Comparison of ENCODE assay signal across 8 cellular contexts in the genomic region with DNA sequence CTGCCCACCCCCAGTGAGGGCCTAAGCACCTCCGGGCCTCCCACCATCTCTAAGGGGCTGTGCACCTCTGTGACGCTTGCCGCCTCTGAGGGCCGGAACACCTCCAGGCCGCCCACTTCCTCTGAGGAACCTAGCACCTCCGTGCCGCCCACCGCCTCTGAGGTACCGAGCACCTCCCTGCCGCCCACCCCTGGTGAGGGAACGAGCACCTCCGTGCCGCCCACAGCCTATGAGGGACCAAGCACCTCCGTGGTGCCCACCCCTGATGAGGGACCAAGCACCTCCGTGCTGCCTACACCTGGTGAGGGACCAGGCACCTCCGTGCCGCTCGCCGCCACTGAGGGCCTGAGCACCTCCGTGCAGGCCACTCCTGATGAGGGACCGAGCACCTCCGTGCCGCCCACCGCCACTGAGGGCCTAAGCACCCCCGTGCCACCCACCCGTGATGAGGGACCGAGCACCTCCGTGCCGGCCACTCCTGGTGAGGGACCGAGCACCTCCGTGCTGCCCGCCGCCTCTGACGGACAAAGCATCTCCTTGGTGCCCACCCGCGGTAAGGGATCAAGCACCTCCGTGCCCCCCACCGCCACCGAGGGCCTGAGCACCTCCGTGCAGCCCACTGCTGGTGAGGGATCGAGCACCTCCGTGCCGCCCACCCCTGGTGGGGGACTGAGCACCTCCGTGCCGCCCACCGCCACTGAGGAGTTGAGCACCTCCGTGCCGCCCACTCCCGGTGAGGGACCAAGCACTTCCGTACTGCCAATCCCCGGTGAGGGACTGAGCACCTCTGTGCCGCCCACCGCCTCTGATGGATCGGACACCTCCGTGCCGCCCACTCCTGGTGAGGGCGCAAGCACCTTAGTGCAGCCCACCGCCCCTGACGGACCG. TPM values are rescaled to one million over a fixed set of nuclear protein-coding genes. Genes with fewer than 3 reads are reported as not detected.
DNase-seq lines count a peak whose midpoint lies in the region; ATAC-seq and TF ChIP-seq lines count a peak whose summit lies in the region.

No MANE protein-coding gene starts in this region.

- no peaks in the 10 kb centered on the region for H3K9me1 ChIP-seq in IMR-90 (ENCODE audit: insufficient read depth, low read length)

- ATAC-seq in GM21390 (IDR thresholded peaks at IDR 0.05; ENCODE audit: unreplicated experiment) (peak; percentile 48), IMR-90 (ENCODE audit: low read depth) (peak; percentile 33; the same call in 1 of the 2 replicates)

- 37% methylated on average over 37 of the region's 60 CpGs; no CpG with 5 or more reads in 1 of the 2 experiments for WGBS in IMR-90 (ENCODE audit: extremely low coverage in 2 of 2, insufficient read length in 1 of 2), 2 experiments

- no peak overlapping the region for H3K23ac ChIP-seq in IMR-90 (ENCODE audit: low read depth, low read length)

- H2BK15ac ChIP-seq in IMR-90 (ENCODE audit: low read depth, low read length), result no peak overlapping the region

- H3K27me3 Mint-ChIP-seq in activated T-helper 2 cell treated with anti-CD3 and anti-CD28 coated beads, Interferon-gamma antibody, Interleukin-2, Interleukin-4, amounts not matched to agents 10 μg/mL and 5 μg/mL and 100 μg/mL, durations not matched to agents 14 hours and 24 hours and 36 hours (ENCODE audit: low read depth), result no peaks in the 10 kb centered on the region
- H3K27me3 Mint-ChIP-seq in progenitor cell of endocrine pancreas, result no peaks in the 10 kb centered on the region

- H3K4me3 ChIP-seq in AG10803 (ENCODE audit: low read length) (peak overlapping the region; percentile 77), IMR-90 (ENCODE audit: insufficient read depth, low read depth, low read length) (peak overlapping the region; percentile 90)

- TF ChIP-seq CTCF in AG10803 (conservative IDR thresholded peaks at IDR 0.05; ENCODE audit: low read length) (no peak), IMR-90 (conservative IDR thresholded peaks at IDR 0.05; ENCODE audit: low read depth, low read length) (no peak), progenitor cell of endocrine pancreas (IDR thresholded peaks at IDR 0.05; ENCODE audit: unreplicated experiment) (no peak)

- H3K9me3 ChIP-seq in IMR-90 (ENCODE audit: control insufficient read depth, insufficient read depth, low read length), result no peaks in the 10 kb centered on the region

- 0 out of 4 replicates have a peak overlapping the region, but pooled peaks of 1 of the 2 experiments have one; percentile 50 for H4K8ac ChIP-seq in IMR-90 (ENCODE audit: low read depth in 2 of 2, low read length in 2 of 2)

- no peak overlapping the region for H3K27ac ChIP-seq in IMR-90 (ENCODE audit: insufficient read depth, low read length)

- H3K36me3 Mint-ChIP-seq in activated T-helper 2 cell treated with anti-CD3 and anti-CD28 coated beads, Interferon-gamma antibody, Interleukin-2, Interleukin-4, amounts not matched to agents 10 μg/mL and 5 μg/mL and 100 μg/mL, durations not matched to agents 14 hours and 24 hours and 36 hours (ENCODE audit: low read depth), result no peaks in the 10 kb centered on the region
- no peaks in the 10 kb centered on the region for H3K36me3 Mint-ChIP-seq in progenitor cell of endocrine pancreas (ENCODE audit: insufficient read depth)

- H3K4ac ChIP-seq in IMR-90 (ENCODE audit: low read depth, low read length), result no peak overlapping the region

- TF ChIP-seq RAD21 in IMR-90 (IDR thresholded peaks at IDR 0.05; ENCODE audit: low read length), result no peak

- no peak overlapping the region for H2AK9ac ChIP-seq in IMR-90 (replicated peaks; ENCODE audit: low read depth, low read length, poor library complexity)

- H3K27me3 ChIP-seq in IMR-90 (ENCODE audit: control insufficient read depth, insufficient read depth, low read length), result no peaks in the 10 kb centered on the region

- no peak for DNase-seq in AG10803 (ENCODE audit: low read depth)
- no peak for DNase-seq in IMR-90
- DNase-seq in activated T-helper 2 cell treated with anti-CD3 and anti-CD28 coated beads, Interferon-gamma antibody, Interleukin-2, Interleukin-4, amounts not matched to agents 10 μg/mL and 5 μg/mL and 100 μg/mL, durations not matched to agents 14 hours and 24 hours and 36 hours (ENCODE audit: low spot score), result peak; percentile 23
- DNase-seq in head of caudate nucleus, result peak in 36 of 42 donors; percentile 4 to 50 (median 18)
- DNase-seq in progenitor cell of endocrine pancreas (ENCODE audit: low spot score, unreplicated experiment), result peak; percentile 10
- no peak for DNase-seq in GOT3 (lab: John Stamatoyannopoulos, UW)
- DNase-seq in NCI-H524 treated with DMSO at 0.1 percent for 48 hours (lab: John Stamatoyannopoulos, UW), result no peak

- H3K18ac ChIP-seq in IMR-90 (ENCODE audit: low read depth, low read length), result no peak overlapping the region

- H3K4me3 Mint-ChIP-seq in activated T-helper 2 cell treated with anti-CD3 and anti-CD28 coated beads, Interferon-gamma antibody, Interleukin-2, Interleukin-4, amounts not matched to agents 10 μg/mL and 5 μg/mL and 100 μg/mL, durations not matched to agents 14 hours and 24 hours and 36 hours (ENCODE audit: low read depth), result peak overlapping the region; percentile 85
- H3K4me3 Mint-ChIP-seq in progenitor cell of endocrine pancreas (ENCODE audit: low read depth), result peak overlapping the region; percentile 84

- no peak overlapping the region for H2BK5ac ChIP-seq in IMR-90 (ENCODE audit: low read depth, low read length, poor library complexity, severe bottlenecking)

- no peaks in the 10 kb centered on the region for H3K4me1 ChIP-seq in IMR-90 (ENCODE audit: control insufficient read depth, insufficient read depth, low read length)

- H3K4me1 Mint-ChIP-seq in activated T-helper 2 cell treated with anti-CD3 and anti-CD28 coated beads, Interferon-gamma antibody, Interleukin-2, Interleukin-4, amounts not matched to agents 10 μg/mL and 5 μg/mL and 100 μg/mL, durations not matched to agents 14 hours and 24 hours and 36 hours (ENCODE audit: low read depth), result peaks cover 8% of the 10 kb centered on the region
- H3K4me1 Mint-ChIP-seq in progenitor cell of endocrine pancreas (ENCODE audit: low read depth), result no peaks in the 10 kb centered on the region

- in situ Hi-C loops in IMR-90 (cut with MboI; ENCODE audit: low sequenced_read_pairs), result no loop called here

- no peak for TF ChIP-seq POLR2A in IMR-90 (IDR thresholded peaks at IDR 0.05; ENCODE audit: low read depth, low read length)

- peak overlapping the region; percentile 94 for H2AFZ ChIP-seq in IMR-90 (replicated peaks; ENCODE audit: low read length, poor library complexity)

- H3K56ac ChIP-seq in IMR-90 (ENCODE audit: extremely low read depth, insufficient read depth, low read length), result no peak overlapping the region

- H2BK120ac ChIP-seq in IMR-90 (ENCODE audit: low read depth, low read length), result no peak overlapping the region

- BruUV-seq in IMR-90 (replicated peaks; lab: Mats Ljungman, UMichigan), result no TSS peak

- POLR2A ChIA-PET in IMR-90 (lab: Charles Lee; ENCODE audit: unreplicated experiment), result no interaction called here

- no peak overlapping the region for H4K91ac ChIP-seq in IMR-90 (ENCODE audit: insufficient read depth, low read depth, low read length)

- no peaks in the 10 kb centered on the region for H3K9me3 Mint-ChIP-seq in activated T-helper 2 cell treated with anti-CD3 and anti-CD28 coated beads, Interferon-gamma antibody, Interleukin-2, Interleukin-4, amounts not matched to agents 10 μg/mL and 5 μg/mL and 100 μg/mL, durations not matched to agents 14 hours and 24 hours and 36 hours
- H3K9me3 Mint-ChIP-seq in progenitor cell of endocrine pancreas (ENCODE audit: low read depth), result no peaks in the 10 kb centered on the region

- no peaks in the 10 kb centered on the region for H3K79me1 ChIP-seq in IMR-90 (ENCODE audit: low read depth in 1 of 2, low read length in 2 of 2)

- H3K36me3 ChIP-seq in IMR-90 (ENCODE audit: control insufficient read depth, insufficient read depth, low read length), result no peaks in the 10 kb centered on the region

- H3K27ac Mint-ChIP-seq in activated T-helper 2 cell treated with anti-CD3 and anti-CD28 coated beads, Interferon-gamma antibody, Interleukin-2, Interleukin-4, amounts not matched to agents 10 μg/mL and 5 μg/mL and 100 μg/mL, durations not matched to agents 14 hours and 24 hours and 36 hours, result no peak overlapping the region
- peak overlapping the region; percentile 92 for H3K27ac Mint-ChIP-seq in progenitor cell of endocrine pancreas

- no peaks in the 10 kb centered on the region for H4K20me1 ChIP-seq in IMR-90 (ENCODE audit: insufficient read depth, low read length)

- H3K14ac ChIP-seq in IMR-90 (replicated peaks; ENCODE audit: low read depth, low read length), result no peak overlapping the region

- peak overlapping the region; percentile 89 for H3K4me2 ChIP-seq in IMR-90 (ENCODE audit: low read depth, low read length)

- intact Hi-C loops in IMR-90 (cut with micrococcal nuclease), result no loop called here
- intact Hi-C loops in activated T-helper 2 cell treated with anti-CD3 and anti-CD28 coated beads, Interferon-gamma antibody, Interleukin-2, Interleukin-4, amounts not matched to agents 10 μg/mL and 5 μg/mL and 100 μg/mL, durations not matched to agents 14 hours and 24 hours and 36 hours (cut with micrococcal nuclease), result no loop called here
- intact Hi-C loops in head of caudate nucleus (cut with DNase I), result no loop called here

- no peak overlapping the region for H2BK20ac ChIP-seq in IMR-90 (ENCODE audit: low read depth, low read length)

- H2AK5ac ChIP-seq in IMR-90 (ENCODE audit: low read depth, low read length), result no peak overlapping the region

- dilution Hi-C loops in IMR-90 (cut with HindIII; ENCODE audit: low sequenced_read_pairs, unreplicated experiment), result no loop called here

- CTCF ChIA-PET in IMR-90 (lab: Yijun Ruan, JAX), result no interaction called here

- H4K5ac ChIP-seq in IMR-90 (ENCODE audit: low read depth, low read length), result no peak overlapping the region

- peak overlapping the region; percentile 69; the same call in 1 of the 2 replicates for H3K9ac ChIP-seq in IMR-90 (ENCODE audit: low read depth, low read length)

TF ChIP-seq in IMR-90, 13 proteins besides CTCF, POLR2A, EP300 and RAD21 (continues in another document):
- TF ChIP-seq, protein P1, sequence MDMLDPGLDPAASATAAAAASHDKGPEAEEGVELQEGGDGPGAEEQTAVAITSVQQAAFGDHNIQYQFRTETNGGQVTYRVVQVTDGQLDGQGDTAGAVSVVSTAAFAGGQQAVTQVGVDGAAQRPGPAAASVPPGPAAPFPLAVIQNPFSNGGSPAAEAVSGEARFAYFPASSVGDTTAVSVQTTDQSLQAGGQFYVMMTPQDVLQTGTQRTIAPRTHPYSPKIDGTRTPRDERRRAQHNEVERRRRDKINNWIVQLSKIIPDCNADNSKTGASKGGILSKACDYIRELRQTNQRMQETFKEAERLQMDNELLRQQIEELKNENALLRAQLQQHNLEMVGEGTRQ (IDR thresholded peaks at IDR 0.05; ENCODE audit: low read depth, low read length), result no peak
- TF ChIP-seq NFE2L2 (IDR thresholded peaks at IDR 0.05; ENCODE audit: low read depth, low read length), result no peak

RNA-seq across cellular contexts. Expression of gene MAGEE1, which starts 1.0 kb away (rescaled TPM):
- total RNA-seq in IMR-90 (2012; rRNA removed) (0.54 and 0.56 TPM in 2 replicates), progenitor cell of endocrine pancreas (9.6 and 10.9 TPM in 2 replicates)
- 1.5 and 1.9 TPM in 2 replicates for polyA plus RNA-seq in IMR-90 (2012; rRNA removed)
- polyA plus RNA-seq in IMR-90 (2012; cell fraction: cytosol; rRNA removed), result 1.1 and 1.4 TPM in 2 replicates
- polyA plus RNA-seq in IMR-90 (2012; cell fraction: nucleus; rRNA removed; ENCODE audit: low replicate concordance), result 0.54 and 1.1 TPM in 2 replicates
- 2.4 and 2.8 TPM in 2 replicates for total RNA-seq in activated T-helper 2 cell treated with anti-CD3 and anti-CD28 coated beads, Interferon-gamma antibody, Interleukin-2, Interleukin-4, amounts not matched to agents 10 μg/mL and 5 μg/mL and 100 μg/mL, durations not matched to agents 14 hours and 24 hours and 36 hours

Comparison
In these comparisons a context has a peak if more than half of its experiments do, and no peak if none do; other contexts are left out.
1. DNase-seq: peak in activated T-helper 2 cell treated with anti-CD3 and anti-CD28 coated beads, Interferon-gamma antibody, Interleukin-2, Interleukin-4, amounts not matched to agents 10 μg/mL and 5 μg/mL and 100 μg/mL, durations not matched to agents 14 hours and 24 hours and 36 hours (single experiment), head of caudate nucleus (36 of 42) and progenitor cell of endocrine pancreas (single experiment); none in AG10803 (single experiment), IMR-90 (single experiment), GOT3 (single experiment) and NCI-H524 treated with DMSO at 0.1 percent for 48 hours (single experiment).